Comparison of ENCODE assay signal across 1 cellular context in genomic region chr10:17257466-17258321, GRCh38.
TF ChIP-seq lines count a peak whose summit lies in the region.

No MANE protein-coding gene starts in this region.

TF ChIP-seq in HEK293, 187 proteins besides CTCF, POLR2A, EP300 and RAD21 (continued from another document):
- no peak for TF ChIP-seq ZNF148 (tag by site-specific recombination; IDR thresholded peaks at IDR 0.05; ENCODE audit: borderline replicate concordance)
- no peak for TF ChIP-seq ZNF18 (tag by site-specific recombination; IDR thresholded peaks at IDR 0.05)
- no peak for TF ChIP-seq ZNF626 (tag by site-specific recombination; IDR thresholded peaks at IDR 0.05)
- peak; percentile 51; the same call in 1 of the 2 replicates for TF ChIP-seq ZNF660 (tag by site-specific recombination; IDR thresholded peaks at IDR 0.05)
- no peak for TF ChIP-seq HOXC10 (CRISPR knock-in tag; IDR thresholded peaks at IDR 0.05)
- no peak for TF ChIP-seq ZXDB (tag by site-specific recombination; IDR thresholded peaks at IDR 0.05)
- TF ChIP-seq PRDM1 (tag by site-specific recombination; IDR thresholded peaks at IDR 0.05) = 0 out of 2 replicates have a peak, but pooled peaks have one; percentile 5
- no peak for TF ChIP-seq ZNF530 (tag by site-specific recombination; IDR thresholded peaks at IDR 0.05; ENCODE audit: low read depth)
TF ChIP-seq in HEK293: peak in this region for 7.
